8 cellular contexts compared by ENCODE assay signal in genomic region chr1:31788138-31788824, GRCh38. TPM values are rescaled to one million over a fixed set of nuclear protein-coding genes. Genes with fewer than 3 reads are reported as not detected.
A peak's percentile ranks its signal among the peaks of the same experiment; 100 is the strongest.
DNase-seq lines count a peak whose midpoint lies in the region; ATAC-seq and TF ChIP-seq lines count a peak whose summit lies in the region.

No MANE protein-coding gene starts in this region.

- in situ Hi-C loops in GM23248 (cut with MboI) = no loop called here

- H3K36me3 Mint-ChIP-seq in activated naive CD8-positive, alpha-beta T cell treated with anti-CD3 and anti-CD28 coated beads for 36 hours = no peaks in the 10 kb centered on the region

- peak; percentile 88 for ATAC-seq in Right ventricle myocardium inferior

- DNase-seq in DMS79 treated with DMSO at 0.1 percent for 48 hours (lab: John Stamatoyannopoulos, UW) (peak; percentile 88), GM23248 (peak; percentile 96), LNCaP clone FGC (ENCODE audit: low read depth) (peak; percentile 90), SKM-1 treated with dmso at 0.1 percent for 144 hours (lab: John Stamatoyannopoulos, UW; ENCODE audit: unreplicated experiment) (peak; percentile 96), Right ventricle myocardium inferior (ENCODE audit: missing footprints) (peak; percentile 96), ovary (peak; percentile 93 to 98 (median 96))
- peak; percentile 92 for DNase-seq in activated naive CD8-positive, alpha-beta T cell treated with anti-CD3 and anti-CD28 coated beads for 36 hours

- no peak for TF ChIP-seq EP300 in ovary (IDR thresholded peaks at IDR 0.05)

- H3K27me3 ChIP-seq in GM23248 (replicated peaks; ENCODE audit: insufficient read depth) (no peaks in the 10 kb centered on the region), ovary (no peaks in the 10 kb centered on the region), thymus (ENCODE audit: control insufficient read depth, insufficient read depth) (no peaks in the 10 kb centered on the region)

- H3K79me2 ChIP-seq in GM23248 (ENCODE audit: insufficient read depth) = no peaks in the 10 kb centered on the region

- no peaks in the 10 kb centered on the region for H3K9me3 Mint-ChIP-seq in activated naive CD8-positive, alpha-beta T cell treated with anti-CD3 and anti-CD28 coated beads for 36 hours

- peak overlapping the region; percentile 83 for H3K4me3 Mint-ChIP-seq in activated naive CD8-positive, alpha-beta T cell treated with anti-CD3 and anti-CD28 coated beads for 36 hours

- H3K4me1 ChIP-seq in GM23248 (ENCODE audit: insufficient read depth) = peaks cover 15% of the 10 kb centered on the region; the same call in 1 of the 2 replicates
- no peaks in the 10 kb centered on the region for H3K4me1 ChIP-seq in ovary (ENCODE audit: insufficient read depth)
- peaks cover 27% of the 10 kb centered on the region for H3K4me1 ChIP-seq in thymus (ENCODE audit: control insufficient read depth, insufficient read depth, low read length)

- peak; percentile 65 for TF ChIP-seq POLR2A in ovary (IDR thresholded peaks at IDR 0.05)

- H3K4me3 ChIP-seq in GM23248 (peak overlapping the region; percentile 81), LNCaP clone FGC (ENCODE audit: low read depth, low read length) (peak overlapping the region; percentile 58), ovary (peak overlapping the region; percentile 43), thymus (ENCODE audit: low read length) (peak overlapping the region; percentile 55)

- intact Hi-C loops in Right ventricle myocardium inferior (cut with DNase I) (loop anchor here (2.0 to 10.0 kb wide), 3 partner anchors 25 to 223 kb away; no protein-coding TSS in a partner anchor), ovary (cut with DNase I) (loop anchor here (2.0 to 5.0 kb wide), 3 partner anchors 119 to 226 kb away; no protein-coding TSS in a partner anchor)

- peak overlapping the region; percentile 86 for H2AFZ ChIP-seq in GM23248

- no peaks in the 10 kb centered on the region for H3K36me3 ChIP-seq in GM23248 (ENCODE audit: low read depth)
- H3K36me3 ChIP-seq in ovary = no peaks in the 10 kb centered on the region
- no peaks in the 10 kb centered on the region for H3K36me3 ChIP-seq in thymus (ENCODE audit: control insufficient read depth, insufficient read depth)

- H3K27me3 Mint-ChIP-seq in activated naive CD8-positive, alpha-beta T cell treated with anti-CD3 and anti-CD28 coated beads for 36 hours = no peaks in the 10 kb centered on the region

- H3K9me3 ChIP-seq in GM23248 (ENCODE audit: low read depth) (no peaks in the 10 kb centered on the region), ovary (no peaks in the 10 kb centered on the region), thymus (ENCODE audit: control insufficient read depth) (no peaks in the 10 kb centered on the region)

- no peaks in the 10 kb centered on the region for H4K20me1 ChIP-seq in GM23248 (ENCODE audit: insufficient read depth)

- peak overlapping the region; percentile 75 for H3K27ac Mint-ChIP-seq in activated naive CD8-positive, alpha-beta T cell treated with anti-CD3 and anti-CD28 coated beads for 36 hours

- H3F3A ChIP-seq in GM23248 (ENCODE audit: insufficient read depth) = peaks cover 15% of the 10 kb centered on the region

- H3K4me2 ChIP-seq in GM23248 (ENCODE audit: unreplicated experiment) = peak overlapping the region; percentile 90

- H3K4me1 Mint-ChIP-seq in activated naive CD8-positive, alpha-beta T cell treated with anti-CD3 and anti-CD28 coated beads for 36 hours = peaks cover 8% of the 10 kb centered on the region

- H3K9me2 ChIP-seq in GM23248 (ENCODE audit: insufficient read depth) = no peaks in the 10 kb centered on the region

- TF ChIP-seq CTCF in LNCaP clone FGC (IDR thresholded peaks at IDR 0.05; ENCODE audit: control insufficient read depth, extremely low read depth, insufficient read depth) = no peak
- no peak for TF ChIP-seq CTCF in ovary (IDR thresholded peaks at IDR 0.05)

- H3K9ac ChIP-seq in GM23248 = peak overlapping the region; percentile 88

- 1% methylated on average over 38 to 39 of the region's 39 CpGs for WGBS in GM23248 (ENCODE audit: low coverage in 1 of 2, low lambda C conversion rate in 2 of 2, missing lambda C conversion rate in 2 of 2), 2 experiments
- WGBS in ovary, 3 donors = 1% methylated on average over 29 to 39 of the region's 39 CpGs
- WGBS in thymus = 7% methylated on average over 39 of the region's 39 CpGs

- H3K27ac ChIP-seq in GM23248 (peak overlapping the region; percentile 86), ovary (peak overlapping the region; percentile 11 to 70), thymus (ENCODE audit: low read depth) (peak overlapping the region; percentile 33)

RNA-seq across cellular contexts. Expression of gene ADGRB2, which starts 24.1 kb away (rescaled TPM):
- total RNA-seq in GM23248 (2014; rRNA removed; shearing (Covaris generic)) = 3.6 and 3.9 TPM in 2 replicates
- polyA plus RNA-seq in GM23248 (2016; fragmentation: Nextera tagmentation; extraction: Ambion mirVana) (0.51 and 1.3 TPM in 2 replicates), ovary (1 to 10 TPM in 1 of 2 donors, under 1 TPM in 1; 0.30 to 2.6 TPM), thymus (24.4 TPM)
- total RNA-seq in activated naive CD8-positive, alpha-beta T cell treated with anti-CD3 and anti-CD28 coated beads for 36 hours = under 1 TPM; 0.08 to 0.18 TPM
- total RNA-seq in Right ventricle myocardium inferior (16.1 TPM), ovary (1 to 10 TPM in 6 of 7 donors, under 1 TPM in 1; 0.48 to 7.2 (median 1.6) TPM)

RNA-seq across cellular contexts. Expression of gene SPOCD1, which starts 27.5 kb away (rescaled TPM):
- total RNA-seq in GM23248 (2014; rRNA removed; shearing (Covaris generic)) = 36.8 and 43.0 TPM in 2 replicates
- polyA plus RNA-seq in GM23248 (2016; fragmentation: Nextera tagmentation; extraction: Ambion mirVana) (27.8 and 27.9 TPM in 2 replicates), ovary (under 1 TPM; 0.30 to 0.42 TPM), thymus (0.41 TPM)
- total RNA-seq in activated naive CD8-positive, alpha-beta T cell treated with anti-CD3 and anti-CD28 coated beads for 36 hours = not detected
- total RNA-seq in Right ventricle myocardium inferior (not detected), ovary (1 to 10 TPM in 2 of 7 donors, under 1 TPM in 4, not detected in 1; 0.15 to 1.7 (median 0.54) TPM)

Comparison
In these comparisons a context has a peak if more than half of its experiments do, and no peak if none do; other contexts are left out.
1. Peak in every context shown above with its lines: DNase-seq, ATAC-seq, H3K4me3 ChIP-seq and H3K27ac ChIP-seq.
2. H3K27ac ChIP-seq: peak in every context shown above with its lines; median percentile 86 in GM23248; 40 in ovary; 33 in thymus.
3. RNA of gene SPOCD1, which starts 27.5 kb away (total RNA-seq): 36.8 to 43.0 TPM in GM23248; 0.15 to 1.7 TPM in ovary, not detected in Right ventricle myocardium inferior (single experiment) and not detected in activated naive CD8-positive, alpha-beta T cell treated with anti-CD3 and anti-CD28 coated beads for 36 hours; every median in the first group is over 10 times any median in the second.